In genomic region chr7:103989200-103989784, GRCh38 we compare ENCODE assay signal across 1 cellular context.
TF ChIP-seq lines count a peak whose summit lies in the region.

RELN (minus strand) TSS chr7:103989658; CDS start chr7:103989356, 302 bp downstream.

TF ChIP-seq in HepG2, 621 proteins besides CTCF, POLR2A, EP300 and RAD21 (continued from another document and continues in another):
- TF ChIP-seq MLXIP (CRISPR knock-in tag; IDR thresholded peaks at IDR 0.05; ENCODE audit: borderline replicate concordance) (no peak), SNAI1 (CRISPR knock-in tag; IDR thresholded peaks at IDR 0.05; ENCODE audit: borderline replicate concordance) (no peak), JUN (CRISPR knock-in tag; IDR thresholded peaks at IDR 0.05) (no peak), ZNF672 (CRISPR knock-in tag; IDR thresholded peaks at IDR 0.05) (no peak), ZNF558 (CRISPR knock-in tag; IDR thresholded peaks at IDR 0.05; ENCODE audit: borderline replicate concordance) (peak; percentile 54; the same call in 1 of the 2 replicates), CREB3 (CRISPR knock-in tag; IDR thresholded peaks at IDR 0.05) (no peak), ZNF678 (CRISPR knock-in tag; IDR thresholded peaks at IDR 0.05) (peak; percentile 15; the same call in 1 of the 2 replicates), KAT2B (IDR thresholded peaks at IDR 0.05; ENCODE audit: borderline replicate concordance, low read depth, low read length) (no peak), ZSCAN21 (CRISPR knock-in tag; IDR thresholded peaks at IDR 0.05; ENCODE audit: borderline replicate concordance) (peak; percentile 67; the same call in 1 of the 2 replicates), IKZF1 (IDR thresholded peaks at IDR 0.05) (no peak), DR1 (CRISPR knock-in tag; IDR thresholded peaks at IDR 0.05) (peak; percentile 14; the same call in 1 of the 2 replicates), CREM (IDR thresholded peaks at IDR 0.05) (no peak), CREM (CRISPR knock-in tag; IDR thresholded peaks at IDR 0.05) (no peak), HOXA9 (CRISPR knock-in tag; IDR thresholded peaks at IDR 0.05; ENCODE audit: borderline replicate concordance) (no peak), YEATS2 (CRISPR knock-in tag; IDR thresholded peaks at IDR 0.05; ENCODE audit: borderline replicate concordance) (no peak), ZNF354B (CRISPR knock-in tag; IDR thresholded peaks at IDR 0.05) (no peak), ATM (IDR thresholded peaks at IDR 0.05; ENCODE audit: borderline replicate concordance) (no peak), ZNF772 (CRISPR knock-in tag; IDR thresholded peaks at IDR 0.05) (no peak), ZNF547 (CRISPR knock-in tag; IDR thresholded peaks at IDR 0.05) (0 out of 2 replicates have a peak, but pooled peaks have one; percentile 5), MEIS2 (CRISPR knock-in tag; IDR thresholded peaks at IDR 0.05) (peak; percentile 20; the same call in 1 of the 2 replicates), U2AF2 (IDR thresholded peaks at IDR 0.05; ENCODE audit: low read depth, low read length) (no peak), HES4 (CRISPR knock-in tag; IDR thresholded peaks at IDR 0.05; ENCODE audit: borderline replicate concordance) (peak; percentile 69; the same call in 1 of the 2 replicates), ZNF720 (CRISPR knock-in tag; IDR thresholded peaks at IDR 0.05) (no peak), TAF1 (CRISPR knock-in tag; IDR thresholded peaks at IDR 0.05) (peak; percentile 11; the same call in 1 of the 2 replicates), TP53 (CRISPR knock-in tag; conservative IDR thresholded peaks at IDR 0.05) (no peak), ZNF614 (CRISPR knock-in tag; IDR thresholded peaks at IDR 0.05; ENCODE audit: borderline replicate concordance) (no peak), SMYD3 (CRISPR knock-in tag; IDR thresholded peaks at IDR 0.05) (no peak), NFIB (CRISPR knock-in tag; IDR thresholded peaks at IDR 0.05; ENCODE audit: borderline replicate concordance) (no peak), PBX2 (CRISPR knock-in tag; IDR thresholded peaks at IDR 0.05) (no peak), PAWR (CRISPR knock-in tag; IDR thresholded peaks at IDR 0.05; ENCODE audit: borderline replicate concordance) (no peak), ZNF670 (CRISPR knock-in tag; IDR thresholded peaks at IDR 0.05; ENCODE audit: borderline replicate concordance) (no peak), ZNF3 (CRISPR knock-in tag; IDR thresholded peaks at IDR 0.05) (no peak), RBM39 (IDR thresholded peaks at IDR 0.05; ENCODE audit: low read depth, low read length, poor library complexity, severe bottlenecking) (peak; percentile 19), ZNF44 (CRISPR knock-in tag; IDR thresholded peaks at IDR 0.05) (no peak), DMAP1 (CRISPR knock-in tag; IDR thresholded peaks at IDR 0.05) (no peak), DZIP1 (CRISPR knock-in tag; IDR thresholded peaks at IDR 0.05) (no peak), ZNF230 (CRISPR knock-in tag; IDR thresholded peaks at IDR 0.05) (no peak), MED8 (CRISPR knock-in tag; IDR thresholded peaks at IDR 0.05; ENCODE audit: insufficient replicate concordance) (no peak), ZNF816 (CRISPR knock-in tag; IDR thresholded peaks at IDR 0.05; ENCODE audit: borderline replicate concordance) (no peak), ZNF263 (CRISPR knock-in tag; IDR thresholded peaks at IDR 0.05) (no peak), ZFP82 (CRISPR knock-in tag; IDR thresholded peaks at IDR 0.05; ENCODE audit: borderline replicate concordance) (no peak), ZNF280B (CRISPR knock-in tag; IDR thresholded peaks at IDR 0.05; ENCODE audit: borderline replicate concordance) (no peak), ZNF513 (CRISPR knock-in tag; conservative IDR thresholded peaks at IDR 0.05) (no peak), FOXA1 (IDR thresholded peaks at IDR 0.05) (no peak), FOXA1 (CRISPR knock-in tag; IDR thresholded peaks at IDR 0.05) (no peak), ATF7-NPFF (CRISPR knock-in tag; IDR thresholded peaks at IDR 0.05; ENCODE audit: low read depth) (0 out of 2 replicates have a peak, but pooled peaks have one; percentile 16), THRA (CRISPR knock-in tag; IDR thresholded peaks at IDR 0.05; ENCODE audit: borderline replicate concordance) (no peak), ZNF546 (CRISPR knock-in tag; conservative IDR thresholded peaks at IDR 0.05) (no peak; the same call in 1 of the 2 replicates), FOXK1 (CRISPR knock-in tag; IDR thresholded peaks at IDR 0.05; ENCODE audit: borderline replicate concordance, low read depth) (no peak), ZSCAN12 (CRISPR knock-in tag; IDR thresholded peaks at IDR 0.05) (no peak), IRF1 (CRISPR knock-in tag; IDR thresholded peaks at IDR 0.05; ENCODE audit: low read depth) (no peak), ZNF530 (CRISPR knock-in tag; IDR thresholded peaks at IDR 0.05; ENCODE audit: low read depth) (no peak), ZBTB34 (CRISPR knock-in tag; IDR thresholded peaks at IDR 0.05) (no peak), REL (CRISPR knock-in tag; conservative IDR thresholded peaks at IDR 0.05) (no peak), ZNF496 (CRISPR knock-in tag; IDR thresholded peaks at IDR 0.05; ENCODE audit: insufficient replicate concordance) (no peak)
- TF ChIP-seq, protein P1, sequence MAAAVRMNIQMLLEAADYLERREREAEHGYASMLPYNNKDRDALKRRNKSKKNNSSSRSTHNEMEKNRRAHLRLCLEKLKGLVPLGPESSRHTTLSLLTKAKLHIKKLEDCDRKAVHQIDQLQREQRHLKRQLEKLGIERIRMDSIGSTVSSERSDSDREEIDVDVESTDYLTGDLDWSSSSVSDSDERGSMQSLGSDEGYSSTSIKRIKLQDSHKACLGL (CRISPR knock-in tag; IDR thresholded peaks at IDR 0.05), result no peak; the same call in 1 of the 2 replicates
- TF ChIP-seq, protein P2, sequence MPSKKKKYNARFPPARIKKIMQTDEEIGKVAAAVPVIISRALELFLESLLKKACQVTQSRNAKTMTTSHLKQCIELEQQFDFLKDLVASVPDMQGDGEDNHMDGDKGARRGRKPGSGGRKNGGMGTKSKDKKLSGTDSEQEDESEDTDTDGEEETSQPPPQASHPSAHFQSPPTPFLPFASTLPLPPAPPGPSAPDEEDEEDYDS (CRISPR knock-in tag; IDR thresholded peaks at IDR 0.05), result peak; percentile 32; the same call in 1 of the 2 replicates
- TF ChIP-seq, protein P3, sequence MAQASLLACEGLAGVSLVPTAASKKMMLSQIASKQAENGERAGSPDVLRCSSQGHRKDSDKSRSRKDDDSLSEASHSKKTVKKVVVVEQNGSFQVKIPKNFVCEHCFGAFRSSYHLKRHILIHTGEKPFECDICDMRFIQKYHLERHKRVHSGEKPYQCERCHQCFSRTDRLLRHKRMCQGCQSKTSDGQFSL (CRISPR knock-in tag; IDR thresholded peaks at IDR 0.05), result no peak
